12 cellular contexts compared by ENCODE assay signal in genomic region chr10:121994429-121994881, GRCh38. TPM values are rescaled to one million over a fixed set of nuclear protein-coding genes. Genes with fewer than 3 reads are reported as not detected.
DNase-seq lines count a peak whose midpoint lies in the region; ATAC-seq and TF ChIP-seq lines count a peak whose summit lies in the region.
"Had no signal": no experiment of that assay in that cellular context is flagged by ENCODE, and none has a peak within 500 bp of the region (broad histone marks: within the 10 kb centered on the region; RNA-seq: fewer than 3 reads in every experiment).

No MANE protein-coding gene starts in this region.

- H3K27me3 Mint-ChIP-seq in brain, result peaks cover 5% of the 10 kb centered on the region

- H3K4me3 ChIP-seq in iPS DF 6.9 (ENCODE audit: low read length), result no peak overlapping the region

- DNase-seq in ELF-1 (ENCODE audit: low read depth, low spot score), result peak; percentile 46
- DNase-seq in iPS DF 6.9 (ENCODE audit: low read depth, low spot score), result peak; percentile 5
- DNase-seq in retina, result peak; percentile 79
- DNase-seq in stimulated activated naive CD4-positive, alpha-beta T cell treated with Interleukin-2 at 50 U/mL for 16 hours (lab: John Stamatoyannopoulos, UW), result no peak
- DNase-seq in SW480 (ENCODE audit: low spot score), result no peak
- no peak for DNase-seq in activated T-cell treated with anti-CD3 and anti-CD28 coated beads for 4 hours
- DNase-seq: activated CD8-positive, alpha-beta T cell treated with anti-CD3 and anti-CD28 coated beads for 36 hours; brain microvascular endothelial cell; CD8-positive, alpha-beta T cell; stimulated activated naive CD8-positive, alpha-beta T cell treated with anti-CD3 and anti-CD28 coated beads, Interleukin-15, amount 100 ng/mL, for 72 hours had no signal

- no peak overlapping the region for H3K27ac ChIP-seq in iPS DF 6.9 (ENCODE audit: low read length)
- H3K27ac ChIP-seq: brain microvascular endothelial cell had no signal

- no peak for TF ChIP-seq CTCF in brain (conservative IDR thresholded peaks at IDR 0.05)

- peaks cover 29% of the 10 kb centered on the region for H3K4me1 Mint-ChIP-seq in brain
- H3K4me1 Mint-ChIP-seq: stimulated activated naive CD8-positive, alpha-beta T cell treated with anti-CD3 and anti-CD28 coated beads, Interleukin-15, amount 100 ng/mL, for 72 hours had no signal

- H3K36me3 ChIP-seq in iPS DF 6.9 (ENCODE audit: control insufficient read depth, insufficient read depth, low read length), result no peaks in the 10 kb centered on the region
- H3K36me3 ChIP-seq: brain microvascular endothelial cell had no signal

- peak overlapping the region in 3 of 5 experiments; percentile 23 to 78 (median 68) for H3K4me3 Mint-ChIP-seq in brain
- H3K4me3 Mint-ChIP-seq: activated CD8-positive, alpha-beta T cell treated with anti-CD3 and anti-CD28 coated beads for 36 hours; CD8-positive, alpha-beta T cell; stimulated activated naive CD8-positive, alpha-beta T cell treated with anti-CD3 and anti-CD28 coated beads, Interleukin-15, amount 100 ng/mL, for 72 hours had no signal

- H3K27me3 ChIP-seq in iPS DF 6.9 (ENCODE audit: control insufficient read depth, insufficient read depth, low read length), result no peaks in the 10 kb centered on the region
- H3K27me3 ChIP-seq: brain microvascular endothelial cell had no signal

- peaks cover 2 to 6% (median 3%) of the 10 kb centered on the region in 5 experiments for H3K9me3 Mint-ChIP-seq in brain
- H3K9me3 Mint-ChIP-seq: activated CD8-positive, alpha-beta T cell treated with anti-CD3 and anti-CD28 coated beads for 36 hours; CD8-positive, alpha-beta T cell had no signal

- peak overlapping the region in 3 of 5 experiments; percentile 63 to 91 (median 90) for H3K27ac Mint-ChIP-seq in brain
- H3K27ac Mint-ChIP-seq: activated CD8-positive, alpha-beta T cell treated with anti-CD3 and anti-CD28 coated beads for 36 hours; CD8-positive, alpha-beta T cell had no signal

- no peaks in the 10 kb centered on the region for H3K9me3 ChIP-seq in iPS DF 6.9 (ENCODE audit: control insufficient read depth, insufficient read depth, low read length)

- no peak for ATAC-seq in HG02678 (IDR thresholded peaks at IDR 0.05; ENCODE audit: unreplicated experiment)
- ATAC-seq: activated CD8-positive, alpha-beta T cell treated with anti-CD3 and anti-CD28 coated beads for 36 hours; CD8-positive, alpha-beta T cell; stimulated activated naive CD8-positive, alpha-beta T cell treated with anti-CD3 and anti-CD28 coated beads, Interleukin-15, amount 100 ng/mL, for 72 hours had no signal

- no peaks in the 10 kb centered on the region for H3K36me3 Mint-ChIP-seq in brain
- H3K36me3 Mint-ChIP-seq: CD8-positive, alpha-beta T cell had no signal

- no CpG with 5 or more reads among the region's 9 CpGs for WGBS in iPS DF 6.9 (ENCODE audit: insufficient coverage, insufficient read length)

- no peaks in the 10 kb centered on the region for H3K4me1 ChIP-seq in iPS DF 6.9 (ENCODE audit: control insufficient read depth, insufficient read depth, low read length)

RNA-seq across cellular contexts. Expression of gene TACC2, which starts 5.5 kb away (rescaled TPM):
- polyA plus RNA-seq in brain (ENCODE audit: insufficient read depth, low read depth, low replicate concordance), result 111 TPM

RNA-seq across cellular contexts. Expression of gene NSMCE4A, which starts 19.4 kb away (rescaled TPM):
- polyA plus RNA-seq in brain (ENCODE audit: insufficient read depth, low read depth, low replicate concordance), result 14.9 TPM

Comparison
In these comparisons a context has a peak if more than half of its experiments do, and no peak if none do; other contexts are left out.
1. DNase-seq: peak in ELF-1 (single experiment), iPS DF 6.9 (single experiment) and retina (single experiment); none in stimulated activated naive CD4-positive, alpha-beta T cell treated with Interleukin-2 at 50 U/mL for 16 hours (single experiment), SW480 (single experiment) and activated T-cell treated with anti-CD3 and anti-CD28 coated beads for 4 hours (single experiment).